In genomic region chr5:146079695-146080361, GRCh38 we compare ENCODE assay signal across 10 cellular contexts. TPM values are rescaled to one million over a fixed set of nuclear protein-coding genes. Genes with fewer than 3 reads are reported as not detected.
DNase-seq lines count a peak whose midpoint lies in the region; ATAC-seq, FAIRE-seq and TF ChIP-seq lines count a peak whose summit lies in the region.
"Had no signal": no experiment of that assay in that cellular context is flagged by ENCODE, and none has a peak within 500 bp of the region (broad histone marks: within the 10 kb centered on the region; RNA-seq: fewer than 3 reads in every experiment).

No MANE protein-coding gene starts in this region.

- BruUV-seq in OCI-LY7 (replicated peaks; lab: Mats Ljungman, UMichigan) = no TSS peak

- H3K27me3 ChIP-seq in BLaER1 (no peaks in the 10 kb centered on the region), H1 (replicated peaks in 1 of 4; ENCODE audit: control insufficient read depth in 3 of 4, extremely low read depth in 1 of 4, insufficient read depth in 3 of 4, low read length in 3 of 4) (no peaks in the 10 kb centered on the region; a peak in 1 of 7 replicates)

- H3K23ac ChIP-seq in H1 (ENCODE audit: insufficient read length) = no peak overlapping the region

- ATAC-seq in GM21381 (IDR thresholded peaks at IDR 0.05; ENCODE audit: unreplicated experiment) (peak; percentile 45), GM19397 (IDR thresholded peaks at IDR 0.05; ENCODE audit: unreplicated experiment) (no peak), GM18870 (IDR thresholded peaks at IDR 0.05; ENCODE audit: unreplicated experiment) (no peak), GM18873 (IDR thresholded peaks at IDR 0.05; ENCODE audit: low FRiP score, unreplicated experiment) (no peak)
- ATAC-seq: Panc1 had no signal

- no peak for TF ChIP-seq CTCF in OCI-LY7 (conservative IDR thresholded peaks at IDR 0.05; ENCODE audit: low read length)
- TF ChIP-seq CTCF in H1 (IDR thresholded peaks at IDR 0.05; ENCODE audit: control extremely low read depth in 1 of 3, insufficient read depth in 1 of 3, low read depth in 1 of 3, low read length in 3 of 3) = no peak

- no peak overlapping the region for H3K56ac ChIP-seq in H1 (replicated peaks; ENCODE audit: insufficient read length, low read depth, low read length)

- H2BK5ac ChIP-seq in H1 (ENCODE audit: low read depth, low read length) = no peak overlapping the region

- H4K20me1 ChIP-seq in BLaER1 (no peaks in the 10 kb centered on the region), OCI-LY7 (ENCODE audit: insufficient read depth, low read length) (no peaks in the 10 kb centered on the region), H1 (replicated peaks in 1 of 2; ENCODE audit: control insufficient read depth in 1 of 2, insufficient read depth in 2 of 2, low read length in 2 of 2) (no peaks in the 10 kb centered on the region)

- TF ChIP-seq POLR2A in H1 (IDR thresholded peaks at IDR 0.05; ENCODE audit: control extremely low read depth in 1 of 2, low read depth in 2 of 2, low read length in 2 of 2) = no peak

- H4K5ac ChIP-seq in H1 (ENCODE audit: insufficient read length, low read depth, low read length) = no peak overlapping the region

- H3K4me1 ChIP-seq in BLaER1 (peaks cover 16% of the 10 kb centered on the region), OCI-LY7 (ENCODE audit: insufficient read depth, low read length, poor library complexity, severe bottlenecking) (peaks cover 8% of the 10 kb centered on the region), H1 (replicated peaks in 1 of 4; ENCODE audit: control insufficient read depth in 3 of 4, insufficient read depth in 4 of 4, low read length in 3 of 4) (peaks cover 0 to 21% (median 14%) of the 10 kb centered on the region in 4 experiments; a peak in 6 of 7 replicates)

- H3K36me3 ChIP-seq in BLaER1 = no peaks in the 10 kb centered on the region
- no peaks in the 10 kb centered on the region for H3K36me3 ChIP-seq in OCI-LY7 (ENCODE audit: insufficient read depth, low read length)
- H3K36me3 ChIP-seq in H1 (ENCODE audit: control insufficient read depth in 2 of 4, insufficient read depth in 4 of 4, low read length in 3 of 4) = no peaks in the 10 kb centered on the region

- no peaks in the 10 kb centered on the region for H3K9me3 ChIP-seq in BLaER1
- no peaks in the 10 kb centered on the region for H3K9me3 ChIP-seq in OCI-LY7 (ENCODE audit: low read length)
- no peaks in the 10 kb centered on the region for H3K9me3 ChIP-seq in H1 (ENCODE audit: insufficient read depth in 2 of 2, low read depth in 1 of 2, low read length in 1 of 2)

- no peak overlapping the region for H4K8ac ChIP-seq in H1 (ENCODE audit: extremely low read depth, insufficient read depth, low read length)

- DNase-seq in OCI-LY7 (ENCODE audit: low spot score) (no peak), H1 (ENCODE audit: low read depth in 1 of 2, low spot score in 2 of 2) (no peak), hypothalamus (lab: John Stamatoyannopoulos, UW) (no peak)

- H2AK5ac ChIP-seq in H1 (ENCODE audit: low read depth, low read length) = no peak overlapping the region

- H3K4me2 ChIP-seq in BLaER1 (peak overlapping the region; percentile 41), OCI-LY7 (ENCODE audit: low read length) (peak overlapping the region; percentile 4; the same call in 1 of the 2 replicates), H1 (ENCODE audit: insufficient read depth in 1 of 2, low read depth in 2 of 2, low read length in 2 of 2) (no peak overlapping the region)

- H3K79me2 ChIP-seq in OCI-LY7 (ENCODE audit: insufficient read depth, low read depth, low read length) = no peaks in the 10 kb centered on the region
- no peaks in the 10 kb centered on the region for H3K79me2 ChIP-seq in H1 (ENCODE audit: control insufficient read depth in 1 of 2, insufficient read depth in 2 of 2, low read length in 2 of 2)

- H2BK15ac ChIP-seq in H1 (ENCODE audit: low read length) = no peak overlapping the region

- no peaks in the 10 kb centered on the region for H3K9me2 ChIP-seq in OCI-LY7 (ENCODE audit: insufficient read depth, low read length)

- no peak overlapping the region for H3K14ac ChIP-seq in H1 (ENCODE audit: insufficient read length)

- POLR2A ChIA-PET in OCI-LY7 (lab: Charles Lee) (interaction anchor here (0.7 kb wide), 1 partner anchor 29 kb away, joined by 3 read pairs; no protein-coding TSS in a partner anchor), H1 (lab: Charles Lee; ENCODE audit: partially characterized antibody) (interaction anchor here (1.1 to 1.2 kb wide), 2 partner anchors 10 to 13 kb away, joined by 3 read pairs; no protein-coding TSS in a partner anchor)

- CTCF ChIA-PET in OCI-LY7 (lab: Charles Lee; ENCODE audit: unreplicated experiment) = no interaction called here
- CTCF ChIA-PET in H1 (lab: Charles Lee; ENCODE audit: partially characterized antibody) = no interaction called here

- no peaks in the 10 kb centered on the region for H3K23me2 ChIP-seq in H1 (ENCODE audit: low read depth, low read length)

- no peak overlapping the region for H4K91ac ChIP-seq in H1 (replicated peaks; ENCODE audit: insufficient read length, low read length)

- FAIRE-seq in H1 (lab: Jason Lieb, UNC) = peak; percentile 42
- FAIRE-seq: D721Med had no signal

- H3K27ac ChIP-seq in BLaER1 (no peak overlapping the region), OCI-LY7 (ENCODE audit: low read depth, low read length, poor library complexity, severe bottlenecking) (no peak overlapping the region), H1 (ENCODE audit: low read depth, low read length) (no peak overlapping the region)

- H3K4me3 ChIP-seq in BLaER1 = no peak overlapping the region
- no peak overlapping the region for H3K4me3 ChIP-seq in OCI-LY7 (ENCODE audit: low read depth, low read length, poor library complexity, severe bottlenecking)
- H3K4me3 ChIP-seq in H1 (ENCODE audit: extremely low read depth in 1 of 4, insufficient read depth in 2 of 4, low read depth in 3 of 4, low read length in 4 of 4) = no peak overlapping the region

- no peak for TF ChIP-seq EP300 in H1 (IDR thresholded peaks at IDR 0.05; ENCODE audit: borderline replicate concordance in 1 of 2, low read depth in 2 of 2, low read length in 2 of 2)

- WGBS in H1 (ENCODE audit: extremely low coverage in 1 of 2, insufficient coverage in 1 of 2, insufficient read length in 1 of 2, insufficient replicate concordance in 2 of 2, low coverage in 1 of 2, low lambda C conversion rate in 2 of 2, missing lambda C conversion rate in 1 of 2), 2 experiments = 73% methylated on average over 7 of the region's 7 CpGs; no CpG with 5 or more reads in 1 of the 2 experiments

- no peak overlapping the region for H2BK20ac ChIP-seq in H1 (ENCODE audit: low read length)

- intact Hi-C loops in OCI-LY7 (cut with micrococcal nuclease; ENCODE audit: unreplicated experiment) = no loop called here

- no peak overlapping the region for H2BK12ac ChIP-seq in H1 (ENCODE audit: low read depth, low read length)

- H3K18ac ChIP-seq in H1 (ENCODE audit: extremely low read depth, low read length) = no peak overlapping the region

- TF ChIP-seq RAD21 in H1 (IDR thresholded peaks at IDR 0.05 in 1 of 2, conservative IDR thresholded peaks at IDR 0.05 in 1 of 2; ENCODE audit: low read depth in 2 of 2, low read length in 2 of 2) = no peak

- no peak overlapping the region for H2BK120ac ChIP-seq in H1 (replicated peaks; ENCODE audit: low read depth, low read length)

- no peak overlapping the region for H3K4ac ChIP-seq in H1 (replicated peaks; ENCODE audit: insufficient read length, low read depth, low read length)

- no peaks in the 10 kb centered on the region for H3K79me1 ChIP-seq in H1 (ENCODE audit: low read depth, low read length)

- H3K9ac ChIP-seq in BLaER1 = no peak overlapping the region
- no peak overlapping the region for H3K9ac ChIP-seq in H1 (replicated peaks in 1 of 4; ENCODE audit: extremely low read depth in 1 of 4, low read depth in 3 of 4, low read length in 3 of 4)

- no peak overlapping the region for H2AFZ ChIP-seq in OCI-LY7 (ENCODE audit: low read length)
- no peak overlapping the region for H2AFZ ChIP-seq in H1 (ENCODE audit: low read length)

TF ChIP-seq in H1, 55 proteins besides CTCF, POLR2A, EP300 and RAD21:
- TF ChIP-seq, protein P1, sequence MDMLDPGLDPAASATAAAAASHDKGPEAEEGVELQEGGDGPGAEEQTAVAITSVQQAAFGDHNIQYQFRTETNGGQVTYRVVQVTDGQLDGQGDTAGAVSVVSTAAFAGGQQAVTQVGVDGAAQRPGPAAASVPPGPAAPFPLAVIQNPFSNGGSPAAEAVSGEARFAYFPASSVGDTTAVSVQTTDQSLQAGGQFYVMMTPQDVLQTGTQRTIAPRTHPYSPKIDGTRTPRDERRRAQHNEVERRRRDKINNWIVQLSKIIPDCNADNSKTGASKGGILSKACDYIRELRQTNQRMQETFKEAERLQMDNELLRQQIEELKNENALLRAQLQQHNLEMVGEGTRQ (IDR thresholded peaks at IDR 0.05; ENCODE audit: low read length) = no peak
- TF ChIP-seq KDM4A (IDR thresholded peaks at IDR 0.05; ENCODE audit: low read depth, low read length, severe bottlenecking) = no peak
- no peak for TF ChIP-seq CEBPB (IDR thresholded peaks at IDR 0.05; ENCODE audit: low read depth, low read length)
- no peak for TF ChIP-seq SP4 (IDR thresholded peaks at IDR 0.05; ENCODE audit: low read length)
- no peak for TF ChIP-seq CBX8 (IDR thresholded peaks at IDR 0.05; ENCODE audit: borderline replicate concordance, low read depth, low read length)
- no peak for TF ChIP-seq CBX5 (IDR thresholded peaks at IDR 0.05; ENCODE audit: low read depth, low read length)
- no peak for TF ChIP-seq MAFK (IDR thresholded peaks at IDR 0.05; ENCODE audit: low read depth, low read length)

RNA-seq across cellular contexts. Expression of gene PLAC8L1, which starts 25.5 kb away (rescaled TPM):
- total RNA-seq in OCI-LY7 (2014; rRNA removed; shearing (Covaris generic)) = 0.28 and 1.3 TPM in 2 replicates
- 1.7 and 2.1 TPM in 2 replicates for total RNA-seq in OCI-LY7 (2022)
- 0.92 TPM in 1 of 2 replicates, not detected in the other for total RNA-seq in H1 (2021; fragmentation: NEBNext Ultra II Directional; extraction: Animal tissue kit (Norgen Biotek cat#: 25700))
- polyA plus RNA-seq in H1 (2011; rRNA removed) = 0.42 and 0.99 TPM in 2 replicates
- 0.74 TPM for polyA plus RNA-seq in H1 (2011; cell fraction: cytosol; rRNA removed)
- polyA plus RNA-seq in H1 (2011; cell fraction: nucleus; rRNA removed) = 1.8 TPM
- polyA plus RNA-seq in H1 (2012, experiment 1 of 2) = 0.65 to 1.5 TPM (median 1.1 TPM) in 4 replicates
- not detected for polyA plus RNA-seq in H1 (2012, experiment 2 of 2)
- 0.36 TPM for polyA plus RNA-seq in H1 (2013, experiment 1 of 2)
- polyA plus RNA-seq in H1 (2013, experiment 2 of 2) = 0.29 TPM
- polyA minus RNA-seq in H1 (2011; rRNA and poly(A)+ RNA removed) = 0.35 TPM in 1 of 2 replicates, not detected in the other
- not detected for polyA minus RNA-seq in H1 (2011; cell fraction: cytosol; rRNA and poly(A)+ RNA removed)
- not detected for polyA minus RNA-seq in H1 (2011; cell fraction: nucleus; rRNA and poly(A)+ RNA removed)

Comparison
In these comparisons a context has a peak if more than half of its experiments do, and no peak if none do; other contexts are left out.
1. H3K4me2 ChIP-seq: peak in BLaER1 (single experiment) and OCI-LY7 (single experiment); none in H1 (0 of 2).